In the genomic region with DNA sequence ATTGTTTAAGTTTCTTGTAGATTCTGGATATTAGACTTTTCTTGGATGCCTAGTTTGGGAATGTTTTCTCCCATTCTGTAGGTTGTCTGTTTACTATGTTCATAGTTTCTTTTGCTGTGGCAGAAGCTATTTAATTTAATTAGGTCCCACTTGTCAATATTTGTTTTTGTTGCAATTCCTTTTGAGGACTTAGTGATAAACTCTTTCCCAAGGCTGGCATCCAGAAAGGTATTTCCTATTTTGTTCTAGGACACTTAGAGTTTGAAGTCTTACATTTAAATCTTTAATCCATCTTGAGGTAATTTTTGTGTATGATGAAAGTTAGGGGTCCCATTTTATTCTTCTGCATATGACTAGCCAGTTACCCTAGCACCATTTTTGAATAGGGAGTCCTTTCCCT, we compare ENCODE assay signal across 4 cellular contexts.
"Had no signal": no experiment of that assay in that cellular context is flagged by ENCODE, and none has a peak within 500 bp of the region (broad histone marks: within the 10 kb centered on the region; RNA-seq: fewer than 3 reads in every experiment).

No MANE protein-coding gene starts in this region.

- H3K4me1 Mint-ChIP-seq: GM23338, H9 had no signal

- H3K4me3 ChIP-seq: GM23338 had no signal

- DNase-seq: H9, HCEC 1CT, IMR-90 had no signal

- H3K4me3 Mint-ChIP-seq: GM23338, H9 had no signal

- H3K27ac Mint-ChIP-seq: GM23338, H9 had no signal

- ATAC-seq: GM23338 had no signal

- H3K9me3 Mint-ChIP-seq: GM23338, H9 had no signal
